ENCODE assay signal across 13 cellular contexts in genomic region chr6:118280210-118280609, GRCh38.
A peak's percentile ranks its signal among the peaks of the same experiment; 100 is the strongest.
DNase-seq lines count a peak whose midpoint lies in the region; ATAC-seq, FAIRE-seq and TF ChIP-seq lines count a peak whose summit lies in the region.
"Had no signal": no experiment of that assay in that cellular context is flagged by ENCODE, and none has a peak within 500 bp of the region (broad histone marks: within the 10 kb centered on the region; RNA-seq: fewer than 3 reads in every experiment).

No MANE protein-coding gene starts in this region.

- H3K27ac Mint-ChIP-seq in astrocyte (ENCODE audit: unreplicated experiment) = no peak overlapping the region
- no peak overlapping the region for H3K27ac Mint-ChIP-seq in Caco-2 (ENCODE audit: unreplicated experiment)
- no peak overlapping the region for H3K27ac Mint-ChIP-seq in CD14-positive monocyte
- H3K27ac Mint-ChIP-seq: activated naive CD4-positive, alpha-beta T cell treated with anti-CD3 and anti-CD28 coated beads, Interleukin-2, amount 50 U/mL, for 24 hours had no signal

- H3K9me3 ChIP-seq in astrocyte (ENCODE audit: insufficient read depth, low read depth, low read length) (no peaks in the 10 kb centered on the region), Caco-2 (no peaks in the 10 kb centered on the region), heart right ventricle (no peaks in the 10 kb centered on the region)
- H3K9me3 ChIP-seq: ovary had no signal

- H3K36me3 Mint-ChIP-seq in astrocyte (ENCODE audit: low read depth, unreplicated experiment) (no peaks in the 10 kb centered on the region), Caco-2 (ENCODE audit: insufficient read depth, unreplicated experiment) (no peaks in the 10 kb centered on the region), CD14-positive monocyte (no peaks in the 10 kb centered on the region)
- H3K36me3 Mint-ChIP-seq: activated naive CD4-positive, alpha-beta T cell treated with anti-CD3 and anti-CD28 coated beads, Interleukin-2, amount 50 U/mL, for 24 hours had no signal

- H3K4me1 Mint-ChIP-seq in astrocyte (ENCODE audit: low read depth, unreplicated experiment) (peaks cover 6% of the 10 kb centered on the region), Caco-2 (ENCODE audit: low read depth, unreplicated experiment) (no peaks in the 10 kb centered on the region), CD14-positive monocyte (no peaks in the 10 kb centered on the region)

- no peaks in the 10 kb centered on the region for H3K79me2 ChIP-seq in astrocyte (ENCODE audit: insufficient read depth, low read length)

- no peak for FAIRE-seq in astrocyte (lab: Jason Lieb, UNC)

- no TSS peak for BruUV-seq in Caco-2 (replicated peaks; lab: Mats Ljungman, UMichigan)

- H2AFZ ChIP-seq in astrocyte (ENCODE audit: low read depth, low read length) = no peak overlapping the region

- H3K27ac ChIP-seq in astrocyte (ENCODE audit: low read depth, low read length) (no peak overlapping the region), heart right ventricle (no peak overlapping the region)
- H3K27ac ChIP-seq: ovary, VCaP had no signal

- CTCF ChIA-PET in Caco-2 (lab: Charles Lee) = no interaction called here

- no peaks in the 10 kb centered on the region for H3K27me3 Mint-ChIP-seq in astrocyte (ENCODE audit: low read depth, unreplicated experiment)
- H3K27me3 Mint-ChIP-seq in Caco-2 (ENCODE audit: insufficient read depth, unreplicated experiment) = peaks cover 9% of the 10 kb centered on the region
- peaks cover 0 to 4% (median 1%) of the 10 kb centered on the region in 3 donors for H3K27me3 Mint-ChIP-seq in CD14-positive monocyte (ENCODE audit: low read depth in 3 of 3)

- no peak overlapping the region for H3K4me2 ChIP-seq in astrocyte (ENCODE audit: low read length)

- ATAC-seq in GM18511 (IDR thresholded peaks at IDR 0.05; ENCODE audit: unreplicated experiment) = peak; percentile 99
- peak; percentile 96 for ATAC-seq in GM21367 (IDR thresholded peaks at IDR 0.05; ENCODE audit: unreplicated experiment)
- peak; percentile 99 for ATAC-seq in HG03060 (IDR thresholded peaks at IDR 0.05; ENCODE audit: low read depth, unreplicated experiment)
- ATAC-seq in heart right ventricle = no peak
- ATAC-seq: PC-3 had no signal

- no peaks in the 10 kb centered on the region for H4K20me1 ChIP-seq in astrocyte (ENCODE audit: insufficient read depth, low read length)

- WGBS in heart right ventricle, 2 donors = 31 to 38% methylated on average over 2 of the region's 2 CpGs

- H3K4me1 ChIP-seq in astrocyte (ENCODE audit: insufficient read depth, low read length) = no peaks in the 10 kb centered on the region
- H3K4me1 ChIP-seq in Caco-2 = no peaks in the 10 kb centered on the region
- peaks cover 0 to 21% (median 6%) of the 10 kb centered on the region in 9 donors for H3K4me1 ChIP-seq in heart right ventricle

- no peak overlapping the region for H3K4me3 ChIP-seq in astrocyte (ENCODE audit: insufficient read depth, low read depth, low read length)
- no peak overlapping the region for H3K4me3 ChIP-seq in Caco-2 (ENCODE audit: low read depth, low read length)
- H3K4me3 ChIP-seq in heart right ventricle = no peak overlapping the region
- H3K4me3 ChIP-seq: ovary had no signal

- H3K9me3 Mint-ChIP-seq in astrocyte (ENCODE audit: unreplicated experiment) = no peaks in the 10 kb centered on the region
- H3K9me3 Mint-ChIP-seq in Caco-2 (ENCODE audit: unreplicated experiment) = no peaks in the 10 kb centered on the region
- no peaks in the 10 kb centered on the region for H3K9me3 Mint-ChIP-seq in CD14-positive monocyte
- H3K9me3 Mint-ChIP-seq: activated naive CD4-positive, alpha-beta T cell treated with anti-CD3 and anti-CD28 coated beads, Interleukin-2, amount 50 U/mL, for 24 hours had no signal

- POLR2A ChIA-PET in Caco-2 (lab: Charles Lee) = no interaction called here

- intact Hi-C loops in Caco-2 (cut with micrococcal nuclease; ENCODE audit: unreplicated experiment) = no loop called here
- intact Hi-C loops in CD14-positive monocyte (cut with micrococcal nuclease) = no loop called here
- intact Hi-C loops in heart right ventricle (cut with DNase I) = loop anchor here (2.0 to 10.0 kb wide), 13 partner anchors 37 to 525 kb away; no protein-coding TSS in a partner anchor

- H3K9ac ChIP-seq in astrocyte (ENCODE audit: low read length) = no peak overlapping the region

- H3K27me3 ChIP-seq in astrocyte (ENCODE audit: insufficient read depth, low read length) (peaks cover 3% of the 10 kb centered on the region), Caco-2 (replicated peaks; ENCODE audit: control insufficient read depth, insufficient read depth, low read length) (no peaks in the 10 kb centered on the region), heart right ventricle (no peaks in the 10 kb centered on the region)
- H3K27me3 ChIP-seq: ovary had no signal

- TF ChIP-seq CTCF in astrocyte (IDR thresholded peaks at IDR 0.05; ENCODE audit: insufficient read depth, low read depth, low read length) (no peak), Caco-2 (IDR thresholded peaks at IDR 0.05; ENCODE audit: insufficient read depth in 1 of 2, low read depth in 1 of 2, low read length in 1 of 2, severe bottlenecking in 1 of 2, unreplicated experiment in 1 of 2) (no peak), CD14-positive monocyte (IDR thresholded peaks at IDR 0.05) (no peak), heart right ventricle (IDR thresholded peaks at IDR 0.05) (no peak)

- DNase-seq in astrocyte (ENCODE audit: low read depth) (peak; percentile 25), Caco-2 (no peak), CD14-positive monocyte (ENCODE audit: low spot score) (no peak), heart right ventricle (no peak), retina (no peak)
- DNase-seq: islet precursor cell, ovary, PC-3 had no signal

- no peaks in the 10 kb centered on the region for H3K36me3 ChIP-seq in astrocyte (ENCODE audit: insufficient read depth, low read length)
- no peaks in the 10 kb centered on the region for H3K36me3 ChIP-seq in Caco-2 (ENCODE audit: control insufficient read depth, insufficient read depth, low read length)
- H3K36me3 ChIP-seq in heart right ventricle = no peaks in the 10 kb centered on the region
- H3K36me3 ChIP-seq: ovary had no signal

- H3K4me3 Mint-ChIP-seq in astrocyte (ENCODE audit: unreplicated experiment) (no peak overlapping the region), Caco-2 (ENCODE audit: unreplicated experiment) (no peak overlapping the region), CD14-positive monocyte (no peak overlapping the region)
- H3K4me3 Mint-ChIP-seq: activated naive CD4-positive, alpha-beta T cell treated with anti-CD3 and anti-CD28 coated beads, Interleukin-2, amount 50 U/mL, for 24 hours had no signal

Comparison
In these comparisons a context has a peak if more than half of its experiments do, and no peak if none do; other contexts are left out.
1. ATAC-seq: peak in GM18511 (single experiment), GM21367 (single experiment) and HG03060 (single experiment); none in heart right ventricle (0 of 8).
2. intact Hi-C loops: an anchor here in heart right ventricle (2.0 to 10.0 kb wide); none called in Caco-2 and CD14-positive monocyte.